In the genomic region with DNA sequence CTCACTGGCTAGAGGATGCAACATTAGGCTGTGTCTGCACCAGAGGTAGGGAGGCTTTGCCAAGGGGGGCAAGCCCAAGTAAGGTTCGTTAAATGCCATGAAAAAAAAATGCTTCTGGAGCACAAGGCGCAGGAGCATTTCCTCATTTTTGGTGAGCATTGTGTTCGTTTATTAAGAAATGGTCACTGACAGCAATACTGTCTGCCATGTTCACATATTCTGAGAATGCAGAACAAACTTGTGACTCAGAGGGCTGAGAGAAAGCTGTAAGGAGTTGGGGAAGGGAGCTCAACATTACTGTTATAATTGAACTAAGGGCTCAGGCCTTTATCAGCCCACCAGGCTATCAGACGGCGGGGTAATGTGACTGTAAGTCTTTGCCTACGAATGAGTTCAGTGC, we compare ENCODE assay signal across 1 cellular context.
TF ChIP-seq lines count a peak whose summit lies in the region.

No MANE protein-coding gene starts in this region.

TF ChIP-seq in SK-N-SH, 30 proteins besides CTCF, POLR2A, EP300 and RAD21 (continued from another document):
- TF ChIP-seq, protein P1, sequence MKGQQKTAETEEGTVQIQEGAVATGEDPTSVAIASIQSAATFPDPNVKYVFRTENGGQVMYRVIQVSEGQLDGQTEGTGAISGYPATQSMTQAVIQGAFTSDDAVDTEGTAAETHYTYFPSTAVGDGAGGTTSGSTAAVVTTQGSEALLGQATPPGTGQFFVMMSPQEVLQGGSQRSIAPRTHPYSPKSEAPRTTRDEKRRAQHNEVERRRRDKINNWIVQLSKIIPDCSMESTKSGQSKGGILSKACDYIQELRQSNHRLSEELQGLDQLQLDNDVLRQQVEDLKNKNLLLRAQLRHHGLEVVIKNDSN (IDR thresholded peaks at IDR 0.05; ENCODE audit: borderline replicate concordance, low read depth): no peak
- TF ChIP-seq TCF12 (IDR thresholded peaks at IDR 0.05): no peak
- TF ChIP-seq RCOR1 (IDR thresholded peaks at IDR 0.05; ENCODE audit: low read length): no peak
- TF ChIP-seq, protein P2, sequence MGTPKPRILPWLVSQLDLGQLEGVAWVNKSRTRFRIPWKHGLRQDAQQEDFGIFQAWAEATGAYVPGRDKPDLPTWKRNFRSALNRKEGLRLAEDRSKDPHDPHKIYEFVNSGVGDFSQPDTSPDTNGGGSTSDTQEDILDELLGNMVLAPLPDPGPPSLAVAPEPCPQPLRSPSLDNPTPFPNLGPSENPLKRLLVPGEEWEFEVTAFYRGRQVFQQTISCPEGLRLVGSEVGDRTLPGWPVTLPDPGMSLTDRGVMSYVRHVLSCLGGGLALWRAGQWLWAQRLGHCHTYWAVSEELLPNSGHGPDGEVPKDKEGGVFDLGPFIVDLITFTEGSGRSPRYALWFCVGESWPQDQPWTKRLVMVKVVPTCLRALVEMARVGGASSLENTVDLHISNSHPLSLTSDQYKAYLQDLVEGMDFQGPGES (IDR thresholded peaks at IDR 0.05; ENCODE audit: low read depth, low read length): no peak
- no peak for TF ChIP-seq MEF2A (IDR thresholded peaks at IDR 0.05; ENCODE audit: borderline replicate concordance, low read depth)
- TF ChIP-seq RFX5 (IDR thresholded peaks at IDR 0.05; ENCODE audit: low read length): no peak
- no peak for TF ChIP-seq FOXJ3 (CRISPR knock-in tag; IDR thresholded peaks at IDR 0.05)
- no peak for TF ChIP-seq MXI1 (IDR thresholded peaks at IDR 0.05; ENCODE audit: low read depth, low read length)
- TF ChIP-seq, protein P3, sequence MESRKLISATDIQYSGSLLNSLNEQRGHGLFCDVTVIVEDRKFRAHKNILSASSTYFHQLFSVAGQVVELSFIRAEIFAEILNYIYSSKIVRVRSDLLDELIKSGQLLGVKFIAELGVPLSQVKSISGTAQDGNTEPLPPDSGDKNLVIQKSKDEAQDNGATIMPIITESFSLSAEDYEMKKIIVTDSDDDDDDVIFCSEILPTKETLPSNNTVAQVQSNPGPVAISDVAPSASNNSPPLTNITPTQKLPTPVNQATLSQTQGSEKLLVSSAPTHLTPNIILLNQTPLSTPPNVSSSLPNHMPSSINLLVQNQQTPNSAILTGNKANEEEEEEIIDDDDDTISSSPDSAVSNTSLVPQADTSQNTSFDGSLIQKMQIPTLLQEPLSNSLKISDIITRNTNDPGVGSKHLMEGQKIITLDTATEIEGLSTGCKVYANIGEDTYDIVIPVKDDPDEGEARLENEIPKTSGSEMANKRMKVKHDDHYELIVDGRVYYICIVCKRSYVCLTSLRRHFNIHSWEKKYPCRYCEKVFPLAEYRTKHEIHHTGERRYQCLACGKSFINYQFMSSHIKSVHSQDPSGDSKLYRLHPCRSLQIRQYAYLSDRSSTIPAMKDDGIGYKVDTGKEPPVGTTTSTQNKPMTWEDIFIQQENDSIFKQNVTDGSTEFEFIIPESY (IDR thresholded peaks at IDR 0.05; ENCODE audit: borderline replicate concordance, low read depth): no peak
- no peak for TF ChIP-seq EZH2phosphoT487 (IDR thresholded peaks at IDR 0.05; ENCODE audit: borderline replicate concordance, low read depth)
- TF ChIP-seq JUND (IDR thresholded peaks at IDR 0.05): no peak
- TF ChIP-seq, protein P4, sequence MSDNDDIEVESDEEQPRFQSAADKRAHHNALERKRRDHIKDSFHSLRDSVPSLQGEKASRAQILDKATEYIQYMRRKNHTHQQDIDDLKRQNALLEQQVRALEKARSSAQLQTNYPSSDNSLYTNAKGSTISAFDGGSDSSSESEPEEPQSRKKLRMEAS (IDR thresholded peaks at IDR 0.05; ENCODE audit: low read depth): no peak
- TF ChIP-seq POLR2AphosphoS5 (IDR thresholded peaks at IDR 0.05; ENCODE audit: low read depth, low read length): no peak
- no peak for TF ChIP-seq NRF1 (IDR thresholded peaks at IDR 0.05; ENCODE audit: low read depth, low read length)
- no peak for TF ChIP-seq CHD2 (IDR thresholded peaks at IDR 0.05; ENCODE audit: low read length, partially characterized antibody)
- no peak for TF ChIP-seq GABPA (IDR thresholded peaks at IDR 0.05; ENCODE audit: low read depth)
- TF ChIP-seq FOSL2 (IDR thresholded peaks at IDR 0.05; ENCODE audit: borderline replicate concordance, low read depth): no peak
TF ChIP-seq in SK-N-SH: peak in this region for 0.
